Comparison of ENCODE assay signal across 10 cellular contexts in the genomic region with DNA sequence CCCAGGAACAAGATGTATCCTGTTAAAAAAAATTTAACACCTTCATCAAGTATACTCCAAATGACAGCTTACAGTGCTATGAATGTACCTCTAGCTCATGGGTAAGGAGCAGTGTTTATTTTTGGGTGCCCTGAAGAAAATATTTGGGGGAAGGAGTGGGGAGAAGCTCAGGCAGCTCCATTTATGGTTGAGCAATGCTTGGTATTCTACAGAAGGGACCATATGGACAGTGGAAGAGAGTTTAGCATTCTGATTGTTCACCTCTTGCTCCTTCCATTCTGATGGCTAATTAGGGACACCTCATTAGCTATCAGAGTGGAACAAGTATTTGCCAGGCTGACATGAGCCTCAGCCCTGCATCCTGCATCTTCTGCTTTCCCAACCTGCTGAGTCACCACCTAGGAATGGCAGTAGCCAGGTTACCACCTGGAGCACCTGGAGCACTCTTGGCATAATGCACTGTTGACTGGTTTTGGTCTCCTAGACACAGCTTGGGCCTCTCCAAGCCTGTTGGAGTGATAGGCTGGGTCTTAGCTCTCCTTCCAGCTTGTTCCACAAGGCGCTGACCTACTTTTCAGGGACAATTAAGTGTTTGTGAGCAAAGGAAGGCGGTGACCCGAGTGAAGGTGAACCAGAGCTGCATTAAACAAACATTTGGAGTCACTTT.
DNase-seq lines count a peak whose midpoint lies in the region; ATAC-seq, FAIRE-seq and TF ChIP-seq lines count a peak whose summit lies in the region.
"Had no signal": no experiment of that assay in that cellular context is flagged by ENCODE, and none has a peak within 500 bp of the region (broad histone marks: within the 10 kb centered on the region; RNA-seq: fewer than 3 reads in every experiment).

No MANE protein-coding gene starts in this region.

- H3K9ac ChIP-seq in HUES6 (ENCODE audit: low read length) (no peak overlapping the region), adipocyte (ENCODE audit: low read length) (no peak overlapping the region), keratinocyte (ENCODE audit: control insufficient read depth, extremely low read depth, insufficient read depth, low read length) (peak overlapping the region; percentile 39), stomach smooth muscle (ENCODE audit: low read length in 2 of 2) (no peak overlapping the region)

- peaks cover 80% of the 10 kb centered on the region for H3K79me2 ChIP-seq in keratinocyte (ENCODE audit: control insufficient read depth, insufficient read depth, low read length)

- H3K9me3 ChIP-seq in HUES6 (ENCODE audit: control insufficient read depth, insufficient read depth, low read depth, low read length) (no peaks in the 10 kb centered on the region), adipocyte (ENCODE audit: control insufficient read depth, low read length) (no peaks in the 10 kb centered on the region), keratinocyte (ENCODE audit: control insufficient read depth, low read depth, low read length) (no peaks in the 10 kb centered on the region), stomach smooth muscle (ENCODE audit: control insufficient read depth in 2 of 2, low read length in 2 of 2) (no peaks in the 10 kb centered on the region)

- H3K27me3 ChIP-seq in HUES6 (ENCODE audit: control insufficient read depth, insufficient read depth, low read length) = no peaks in the 10 kb centered on the region
- H3K27me3 ChIP-seq in adipocyte (replicated peaks; ENCODE audit: control insufficient read depth, insufficient read depth, low read length) = no peaks in the 10 kb centered on the region
- H3K27me3 ChIP-seq in keratinocyte (ENCODE audit: control insufficient read depth, extremely low read depth, insufficient read depth, low read length) = no peaks in the 10 kb centered on the region
- no peaks in the 10 kb centered on the region for H3K27me3 ChIP-seq in stomach smooth muscle (ENCODE audit: control insufficient read depth in 1 of 2, insufficient read depth in 2 of 2, low read length in 2 of 2)

- H3K27ac Mint-ChIP-seq in stimulated activated naive CD8-positive, alpha-beta T cell treated with anti-CD3 and anti-CD28 coated beads, Interleukin-15, amount 100 ng/mL, for 72 hours = no peak overlapping the region
- H3K27ac Mint-ChIP-seq: activated naive CD8-positive, alpha-beta T cell treated with anti-CD3 and anti-CD28 coated beads, Interleukin-2, amount 10 ng/mL, durations not matched to agents 7 days and 5 days had no signal

- H3K4me3 Mint-ChIP-seq in stimulated activated naive CD8-positive, alpha-beta T cell treated with anti-CD3 and anti-CD28 coated beads, Interleukin-15, amount 100 ng/mL, for 72 hours = no peak overlapping the region
- H3K4me3 Mint-ChIP-seq: activated naive CD8-positive, alpha-beta T cell treated with anti-CD3 and anti-CD28 coated beads, Interleukin-2, amount 10 ng/mL, durations not matched to agents 7 days and 5 days had no signal

- no peak for ATAC-seq in stimulated activated naive CD8-positive, alpha-beta T cell treated with anti-CD3 and anti-CD28 coated beads, Interleukin-15, amount 100 ng/mL, for 72 hours
- no peak for ATAC-seq in HG02970 (IDR thresholded peaks at IDR 0.05; ENCODE audit: low FRiP score, unreplicated experiment)

- no peak overlapping the region for H3K4me3 ChIP-seq in HUES6 (ENCODE audit: low read depth, low read length)
- no peak overlapping the region for H3K4me3 ChIP-seq in adipocyte (ENCODE audit: low read length)
- peak overlapping the region in 1 of 3 experiments; percentile 5 for H3K4me3 ChIP-seq in keratinocyte (ENCODE audit: control insufficient read depth in 2 of 3, extremely low read depth in 1 of 3, insufficient read depth in 2 of 3, low read depth in 1 of 3, low read length in 3 of 3)
- no peak overlapping the region for H3K4me3 ChIP-seq in stomach smooth muscle (ENCODE audit: low read length in 2 of 2)

- H3K27ac ChIP-seq in HUES6 (ENCODE audit: low read depth, low read length) (peak overlapping the region; percentile 43; the same call in 1 of the 2 replicates), keratinocyte (ENCODE audit: control insufficient read depth, insufficient read depth, low read length) (peak overlapping the region; percentile 82), stomach smooth muscle (ENCODE audit: low read length) (peak overlapping the region; percentile 74)

- no peaks in the 10 kb centered on the region for H3K36me3 ChIP-seq in HUES6 (ENCODE audit: control insufficient read depth, insufficient read depth, low read length)
- H3K36me3 ChIP-seq in adipocyte (ENCODE audit: control insufficient read depth, insufficient read depth, low read length, severe bottlenecking) = peaks cover 8% of the 10 kb centered on the region
- peaks cover 0 to 4% of the 10 kb centered on the region in 2 experiments for H3K36me3 ChIP-seq in keratinocyte (ENCODE audit: control insufficient read depth in 2 of 2, extremely low read depth in 1 of 2, insufficient read depth in 2 of 2, low read length in 2 of 2)
- H3K36me3 ChIP-seq in stomach smooth muscle (ENCODE audit: control insufficient read depth in 2 of 2, insufficient read depth in 2 of 2, low read length in 2 of 2) = no peaks in the 10 kb centered on the region

- H3K4me1 Mint-ChIP-seq in stimulated activated naive CD8-positive, alpha-beta T cell treated with anti-CD3 and anti-CD28 coated beads, Interleukin-15, amount 100 ng/mL, for 72 hours = no peaks in the 10 kb centered on the region
- H3K4me1 Mint-ChIP-seq: activated naive CD8-positive, alpha-beta T cell treated with anti-CD3 and anti-CD28 coated beads, Interleukin-2, amount 10 ng/mL, durations not matched to agents 7 days and 5 days had no signal

- H2AFZ ChIP-seq in keratinocyte (ENCODE audit: control insufficient read depth, low read length) = no peak overlapping the region

- H3K4me1 ChIP-seq in HUES6 (ENCODE audit: control insufficient read depth, insufficient read depth, low read length) (peaks cover 26% of the 10 kb centered on the region), adipocyte (ENCODE audit: control insufficient read depth, insufficient read depth, low read length) (peaks cover 41% of the 10 kb centered on the region), keratinocyte (ENCODE audit: control insufficient read depth, extremely low read depth, insufficient read depth, low read length) (peaks cover 65% of the 10 kb centered on the region), stomach smooth muscle (ENCODE audit: control insufficient read depth, insufficient read depth, low read length) (peaks cover 46% of the 10 kb centered on the region)

- peaks cover 5% of the 10 kb centered on the region for H3K9me1 ChIP-seq in keratinocyte (ENCODE audit: control insufficient read depth, extremely low read depth, insufficient read depth, low read length)

- peak; percentile 100 for FAIRE-seq in keratinocyte (lab: Jason Lieb, UNC)
- FAIRE-seq: GM12892 had no signal

- H3K27me3 Mint-ChIP-seq in stimulated activated naive CD8-positive, alpha-beta T cell treated with anti-CD3 and anti-CD28 coated beads, Interleukin-15, amount 100 ng/mL, for 72 hours = peaks cover 7% of the 10 kb centered on the region

- peak; percentile 31 for DNase-seq in adipocyte (ENCODE audit: low read depth)
- DNase-seq in keratinocyte (ENCODE audit: low read depth, low spot score) = peak; percentile 93
- DNase-seq in stimulated activated naive CD8-positive, alpha-beta T cell treated with anti-CD3 and anti-CD28 coated beads, Interleukin-15, amount 100 ng/mL, for 72 hours = no peak
- DNase-seq in COLO829 (ENCODE audit: low spot score) = no peak
- no peak for DNase-seq in RPMI8226
- DNase-seq: activated naive CD8-positive, alpha-beta T cell treated with anti-CD3 and anti-CD28 coated beads, Interleukin-2, amount 10 ng/mL, durations not matched to agents 7 days and 5 days had no signal

- dilution Hi-C loops in keratinocyte (cut with MboI; ENCODE audit: extremely low pct_ligation_motif_present, low sequenced_read_pairs) = no loop called here

- H4K20me1 ChIP-seq in keratinocyte (ENCODE audit: control insufficient read depth, extremely low read depth, insufficient read depth, low read length) = peaks cover 7% of the 10 kb centered on the region

- H3K9me3 Mint-ChIP-seq in stimulated activated naive CD8-positive, alpha-beta T cell treated with anti-CD3 and anti-CD28 coated beads, Interleukin-15, amount 100 ng/mL, for 72 hours = no peaks in the 10 kb centered on the region
- H3K9me3 Mint-ChIP-seq: activated naive CD8-positive, alpha-beta T cell treated with anti-CD3 and anti-CD28 coated beads, Interleukin-2, amount 10 ng/mL, durations not matched to agents 7 days and 5 days had no signal

- peak overlapping the region; percentile 49 for H3K4me2 ChIP-seq in keratinocyte (ENCODE audit: control insufficient read depth, extremely low read depth, insufficient read depth, low read depth, low read length)

- no peak for TF ChIP-seq CTCF in keratinocyte (optimal IDR thresholded peaks at IDR 0.05 in 1 of 3, IDR thresholded peaks at IDR 0.05 in 1 of 3, conservative IDR thresholded peaks at IDR 0.05 in 1 of 3; ENCODE audit: extremely low read depth in 1 of 3, insufficient read depth in 2 of 3, low read length in 3 of 3)

Comparison
In these comparisons a context has a peak if more than half of its experiments do, and no peak if none do; other contexts are left out.
1. DNase-seq: peak in adipocyte (single experiment) and keratinocyte (single experiment); none in stimulated activated naive CD8-positive, alpha-beta T cell treated with anti-CD3 and anti-CD28 coated beads, Interleukin-15, amount 100 ng/mL, for 72 hours (0 of 2), COLO829 (single experiment) and RPMI8226 (single experiment).
2. Peak in every context shown above with its lines, with median percentiles within 50 percentile points of each other: H3K27ac ChIP-seq.